8 cellular contexts compared by ENCODE assay signal in genomic region chr1:246566128-246566807, GRCh38. TPM values are rescaled to one million over a fixed set of nuclear protein-coding genes. Genes with fewer than 3 reads are reported as not detected.
DNase-seq lines count a peak whose midpoint lies in the region; TF ChIP-seq lines count a peak whose summit lies in the region.

TSS of gene CNST (plus strand) at chr1:246566456. CDS start at chr1:246591563, 25,107 bp downstream.
TSS of gene TFB2M (minus strand) at chr1:246566261. CDS start at chr1:246566138, 123 bp downstream.

- peak within 1 kb of the TSS; percentile 99 for H3K4me3 ChIP-seq in HFF-Myc (replicated peaks; ENCODE audit: low read depth, low read length)
- peak within 1 kb of the TSS; percentile 90 to 96 for H3K4me3 ChIP-seq in SK-N-SH (ENCODE audit: low read depth in 2 of 2, low read length in 1 of 2)

- TF ChIP-seq CTCF in HFF-Myc (IDR thresholded peaks at IDR 0.05; ENCODE audit: low read depth, low read length, missing control alignments) (no peak), SK-N-SH (IDR thresholded peaks at IDR 0.05) (no peak)

- H3K9me3 ChIP-seq in SK-N-SH = no peaks in the 10 kb centered on the region

- peak within 1 kb of the TSS; percentile 74 for H2AFZ ChIP-seq in SK-N-SH (ENCODE audit: low read depth)

- TF ChIP-seq EP300 in SK-N-SH (IDR thresholded peaks at IDR 0.05; ENCODE audit: borderline replicate concordance in 1 of 2, low read depth in 1 of 2, low read length in 1 of 2) = no peak; a peak in 1 of 4 replicates

- H3K4me2 ChIP-seq in SK-N-SH = peak within 1 kb of the TSS; percentile 92

- no peak for TF ChIP-seq RAD21 in SK-N-SH (IDR thresholded peaks at IDR 0.05; ENCODE audit: low read length)

- CTCF ChIA-PET in SK-N-SH (lab: Yijun Ruan, JAX) = interaction anchor here (1.8 kb wide), 1 partner anchor 74 kb away, joined by 3 read pairs; no protein-coding TSS in a partner anchor

- peaks cover 96% of the 10 kb centered on the region for H3K79me2 ChIP-seq in SK-N-SH (ENCODE audit: insufficient read depth)

- H3K36me3 ChIP-seq in SK-N-SH (replicated peaks in 1 of 2; ENCODE audit: control insufficient read depth in 1 of 2, insufficient read depth in 2 of 2, low read length in 1 of 2) = peaks cover 17 to 25% of the 10 kb centered on the region in 2 experiments

- no peaks in the 10 kb centered on the region for H3K9me2 ChIP-seq in SK-N-SH

- peak within 1 kb of the TSS; percentile 93 to 97 for H3K27ac ChIP-seq in SK-N-SH (ENCODE audit: low read depth in 2 of 2, low read length in 1 of 2)

- peaks cover 21% of the 10 kb centered on the region for H3F3A ChIP-seq in SK-N-SH (replicated peaks; ENCODE audit: insufficient read depth)

- POLR2A ChIA-PET in SK-N-SH (lab: Yijun Ruan, JAX) = interaction anchor here (0.6 to 1.2 kb wide), 3 partner anchors 9 to 493 kb away, joined by 3 read pairs; no protein-coding TSS in a partner anchor

- no peaks in the 10 kb centered on the region for H3K27me3 ChIP-seq in SK-N-SH (ENCODE audit: insufficient read depth)

- H3K4me1 ChIP-seq in SK-N-SH (ENCODE audit: control insufficient read depth in 1 of 2, insufficient read depth in 2 of 2, low read depth in 1 of 2, low read length in 1 of 2) = peaks cover 11 to 13% of the 10 kb centered on the region in 2 experiments; a peak in 3 of 4 replicates

- no peaks in the 10 kb centered on the region for H4K20me1 ChIP-seq in SK-N-SH (ENCODE audit: insufficient read depth)

- WGBS in SK-N-SH (ENCODE audit: low lambda C conversion rate) = under 1% methylated on average over 23 of the region's 62 CpGs

- H3K9ac ChIP-seq in SK-N-SH = peak within 1 kb of the TSS; percentile 96

- DNase-seq in GM04503 (ENCODE audit: low read depth) = peak; percentile 95
- peak; percentile 95 for DNase-seq in HFF-Myc (ENCODE audit: extremely low read depth, low read depth)
- DNase-seq in NAMALWA (ENCODE audit: low spot score) = peak; percentile 99
- DNase-seq in SK-N-SH = peak; percentile 91
- DNase-seq in activated naive CD4-positive, alpha-beta T cell treated with anti-CD3 and anti-CD28 coated beads, Interleukin-2, amount 50 U/mL, for 16 hours = peak; percentile 90
- DNase-seq in germinal center (ENCODE audit: low spot score) = peak; percentile 92
- DNase-seq in non-pigmented ciliary epithelial cell (ENCODE audit: low read depth) = peak; percentile 97
- DNase-seq in superior temporal gyrus (ENCODE audit: extremely low spot score) = peak; percentile 99

TF ChIP-seq in SK-N-SH, 30 proteins besides CTCF, POLR2A, EP300 and RAD21 (continues in another document):
- TF ChIP-seq ELF1 (IDR thresholded peaks at IDR 0.05) (peak; percentile 99), JUND (IDR thresholded peaks at IDR 0.05) (no peak), SMC3 (IDR thresholded peaks at IDR 0.05; ENCODE audit: low read depth, low read length) (no peak), TAF1 (IDR thresholded peaks at IDR 0.05; ENCODE audit: borderline replicate concordance, low read depth, low read length) (peak; percentile 68), EZH2phosphoT487 (IDR thresholded peaks at IDR 0.05; ENCODE audit: borderline replicate concordance, low read depth) (no peak), GATA2 (CRISPR knock-in tag; IDR thresholded peaks at IDR 0.05) (no peak), NRF1 (IDR thresholded peaks at IDR 0.05; ENCODE audit: low read depth, low read length) (peak; percentile 97), YY1 (IDR thresholded peaks at IDR 0.05; ENCODE audit: low read depth) (peak; percentile 72), RFX5 (IDR thresholded peaks at IDR 0.05; ENCODE audit: low read length) (no peak), FOSL2 (IDR thresholded peaks at IDR 0.05; ENCODE audit: borderline replicate concordance, low read depth) (no peak), POLR2AphosphoS5 (IDR thresholded peaks at IDR 0.05; ENCODE audit: low read depth, low read length) (peak; percentile 78), SIN3A (IDR thresholded peaks at IDR 0.05; ENCODE audit: borderline replicate concordance, low read depth, low read length) (peak; percentile 82; the same call in 1 of the 2 replicates), GABPA (IDR thresholded peaks at IDR 0.05; ENCODE audit: low read depth) (peak; percentile 99), TEAD4 (IDR thresholded peaks at IDR 0.05; ENCODE audit: borderline replicate concordance, insufficient read depth) (no peak), FOXM1 (IDR thresholded peaks at IDR 0.05; ENCODE audit: low read depth) (no peak), RXRA (IDR thresholded peaks at IDR 0.05; ENCODE audit: borderline replicate concordance, low read depth) (no peak), TCF12 (IDR thresholded peaks at IDR 0.05) (peak; percentile 19; the same call in 1 of the 2 replicates), ZBTB33 (IDR thresholded peaks at IDR 0.05; ENCODE audit: borderline replicate concordance, low read depth) (peak; percentile 45; the same call in 1 of the 2 replicates)
- TF ChIP-seq, protein P1, sequence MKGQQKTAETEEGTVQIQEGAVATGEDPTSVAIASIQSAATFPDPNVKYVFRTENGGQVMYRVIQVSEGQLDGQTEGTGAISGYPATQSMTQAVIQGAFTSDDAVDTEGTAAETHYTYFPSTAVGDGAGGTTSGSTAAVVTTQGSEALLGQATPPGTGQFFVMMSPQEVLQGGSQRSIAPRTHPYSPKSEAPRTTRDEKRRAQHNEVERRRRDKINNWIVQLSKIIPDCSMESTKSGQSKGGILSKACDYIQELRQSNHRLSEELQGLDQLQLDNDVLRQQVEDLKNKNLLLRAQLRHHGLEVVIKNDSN (IDR thresholded peaks at IDR 0.05; ENCODE audit: borderline replicate concordance, low read depth) = peak; percentile 41; the same call in 1 of the 2 replicates
- TF ChIP-seq, protein P2, sequence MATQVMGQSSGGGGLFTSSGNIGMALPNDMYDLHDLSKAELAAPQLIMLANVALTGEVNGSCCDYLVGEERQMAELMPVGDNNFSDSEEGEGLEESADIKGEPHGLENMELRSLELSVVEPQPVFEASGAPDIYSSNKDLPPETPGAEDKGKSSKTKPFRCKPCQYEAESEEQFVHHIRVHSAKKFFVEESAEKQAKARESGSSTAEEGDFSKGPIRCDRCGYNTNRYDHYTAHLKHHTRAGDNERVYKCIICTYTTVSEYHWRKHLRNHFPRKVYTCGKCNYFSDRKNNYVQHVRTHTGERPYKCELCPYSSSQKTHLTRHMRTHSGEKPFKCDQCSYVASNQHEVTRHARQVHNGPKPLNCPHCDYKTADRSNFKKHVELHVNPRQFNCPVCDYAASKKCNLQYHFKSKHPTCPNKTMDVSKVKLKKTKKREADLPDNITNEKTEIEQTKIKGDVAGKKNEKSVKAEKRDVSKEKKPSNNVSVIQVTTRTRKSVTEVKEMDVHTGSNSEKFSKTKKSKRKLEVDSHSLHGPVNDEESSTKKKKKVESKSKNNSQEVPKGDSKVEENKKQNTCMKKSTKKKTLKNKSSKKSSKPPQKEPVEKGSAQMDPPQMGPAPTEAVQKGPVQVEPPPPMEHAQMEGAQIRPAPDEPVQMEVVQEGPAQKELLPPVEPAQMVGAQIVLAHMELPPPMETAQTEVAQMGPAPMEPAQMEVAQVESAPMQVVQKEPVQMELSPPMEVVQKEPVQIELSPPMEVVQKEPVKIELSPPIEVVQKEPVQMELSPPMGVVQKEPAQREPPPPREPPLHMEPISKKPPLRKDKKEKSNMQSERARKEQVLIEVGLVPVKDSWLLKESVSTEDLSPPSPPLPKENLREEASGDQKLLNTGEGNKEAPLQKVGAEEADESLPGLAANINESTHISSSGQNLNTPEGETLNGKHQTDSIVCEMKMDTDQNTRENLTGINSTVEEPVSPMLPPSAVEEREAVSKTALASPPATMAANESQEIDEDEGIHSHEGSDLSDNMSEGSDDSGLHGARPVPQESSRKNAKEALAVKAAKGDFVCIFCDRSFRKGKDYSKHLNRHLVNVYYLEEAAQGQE (IDR thresholded peaks at IDR 0.05; ENCODE audit: low read depth, low read length) = no peak
- TF ChIP-seq, protein P3, sequence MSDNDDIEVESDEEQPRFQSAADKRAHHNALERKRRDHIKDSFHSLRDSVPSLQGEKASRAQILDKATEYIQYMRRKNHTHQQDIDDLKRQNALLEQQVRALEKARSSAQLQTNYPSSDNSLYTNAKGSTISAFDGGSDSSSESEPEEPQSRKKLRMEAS (IDR thresholded peaks at IDR 0.05; ENCODE audit: low read depth) = peak; percentile 99
- TF ChIP-seq, protein P4, sequence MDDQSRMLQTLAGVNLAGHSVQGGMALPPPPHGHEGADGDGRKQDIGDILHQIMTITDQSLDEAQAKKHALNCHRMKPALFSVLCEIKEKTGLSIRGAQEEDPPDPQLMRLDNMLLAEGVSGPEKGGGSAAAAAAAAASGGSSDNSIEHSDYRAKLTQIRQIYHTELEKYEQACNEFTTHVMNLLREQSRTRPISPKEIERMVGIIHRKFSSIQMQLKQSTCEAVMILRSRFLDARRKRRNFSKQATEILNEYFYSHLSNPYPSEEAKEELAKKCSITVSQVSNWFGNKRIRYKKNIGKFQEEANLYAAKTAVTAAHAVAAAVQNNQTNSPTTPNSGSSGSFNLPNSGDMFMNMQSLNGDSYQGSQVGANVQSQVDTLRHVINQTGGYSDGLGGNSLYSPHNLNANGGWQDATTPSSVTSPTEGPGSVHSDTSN (IDR thresholded peaks at IDR 0.05) = no peak

RNA-seq across cellular contexts. Expression of gene CNST, which starts in this region (rescaled TPM):
- 21.7 and 29.8 TPM in 2 replicates for polyA plus RNA-seq in SK-N-SH (2012; rRNA removed)
- polyA plus RNA-seq in SK-N-SH (2012; cell fraction: cytosol; rRNA removed) = 26.4 and 27.7 TPM in 2 replicates
- 34.0 and 50.1 TPM in 2 replicates for polyA plus RNA-seq in SK-N-SH (2012; cell fraction: nucleus; rRNA removed)

RNA-seq across cellular contexts. Expression of gene TFB2M, which starts in this region (rescaled TPM):
- 17.3 and 26.2 TPM in 2 replicates for polyA plus RNA-seq in SK-N-SH (2012; rRNA removed)
- polyA plus RNA-seq in SK-N-SH (2012; cell fraction: cytosol; rRNA removed) = 29.0 and 40.0 TPM in 2 replicates
- polyA plus RNA-seq in SK-N-SH (2012; cell fraction: nucleus; rRNA removed) = 13.5 and 23.2 TPM in 2 replicates

Comparison
In these comparisons a context has a peak if more than half of its experiments do, and no peak if none do; other contexts are left out.
1. Peak in every context shown above with its lines: DNase-seq, H3K4me3 ChIP-seq and H3K27ac ChIP-seq.